16 cellular contexts compared by ENCODE assay signal in genomic region chr11:68402355-68403031, GRCh38. TPM values are rescaled to one million over a fixed set of nuclear protein-coding genes. Genes with fewer than 3 reads are reported as not detected.
DNase-seq lines count a peak whose midpoint lies in the region; ATAC-seq and TF ChIP-seq lines count a peak whose summit lies in the region.
"Had no signal": no experiment of that assay in that cellular context is flagged by ENCODE, and none has a peak within 500 bp of the region (broad histone marks: within the 10 kb centered on the region; RNA-seq: fewer than 3 reads in every experiment).

No MANE protein-coding gene starts in this region.

- H2BK15ac ChIP-seq in H9 (ENCODE audit: low read depth, low read length), result no peak overlapping the region

- H3K27ac ChIP-seq in H9 (ENCODE audit: insufficient read length, low read depth, low read length) (no peak overlapping the region), WERI-Rb-1 (no peak overlapping the region; the same call in 1 of the 2 replicates), liver (ENCODE audit: low read depth in 1 of 2, low read length in 2 of 2) (no peak overlapping the region)
- H3K27ac ChIP-seq: C4-2B, esophagus squamous epithelium, psoas muscle had no signal

- H3K23me2 ChIP-seq in H9 (ENCODE audit: insufficient read length, low read depth, low read length, poor library complexity, severe bottlenecking), result no peaks in the 10 kb centered on the region

- no peak overlapping the region for H4K5ac ChIP-seq in H9 (ENCODE audit: insufficient read length, low read depth, low read length)

- H3K27me3 ChIP-seq in H9 (ENCODE audit: insufficient read depth, low read length) (no peaks in the 10 kb centered on the region), WERI-Rb-1 (ENCODE audit: insufficient read depth, low read depth, severe bottlenecking) (no peaks in the 10 kb centered on the region), liver (ENCODE audit: control insufficient read depth in 4 of 4, insufficient read depth in 4 of 4, low read length in 3 of 4) (no peaks in the 10 kb centered on the region)
- H3K27me3 ChIP-seq: esophagus squamous epithelium, MG63 had no signal

- no peaks in the 10 kb centered on the region for H3K27me3 Mint-ChIP-seq in H9 (ENCODE audit: low read depth)

- H3K36me3 Mint-ChIP-seq in H9 (ENCODE audit: insufficient read depth in 1 of 3, low read depth in 3 of 3), result peaks cover 20 to 49% (median 40%) of the 10 kb centered on the region in 3 experiments; a peak in 6 of 7 replicates

- H3K9me3 ChIP-seq in H9 (ENCODE audit: control insufficient read depth, low read depth, low read length), result no peaks in the 10 kb centered on the region
- H3K9me3 ChIP-seq in WERI-Rb-1 (ENCODE audit: severe bottlenecking), result no peaks in the 10 kb centered on the region
- no peaks in the 10 kb centered on the region for H3K9me3 ChIP-seq in liver (ENCODE audit: control insufficient read depth in 4 of 4, low read length in 3 of 4)
- H3K9me3 ChIP-seq: esophagus squamous epithelium, MG63, psoas muscle had no signal

- H3K9ac ChIP-seq in H9 (ENCODE audit: extremely low read depth, insufficient read length, low read length) (no peak overlapping the region), liver (ENCODE audit: low read depth in 1 of 2, low read length in 2 of 2) (no peak overlapping the region)

- no peak overlapping the region for H2AFZ ChIP-seq in H9 (ENCODE audit: low read length)

- 0 out of 4 replicates have a peak, but pooled peaks cover 0 to 2% of the 10 kb centered on the region in 2 experiments for H3K4me1 Mint-ChIP-seq in H9

- H3K4me1 ChIP-seq in H9 (ENCODE audit: insufficient read depth, low read length), result no peaks in the 10 kb centered on the region
- peaks cover 4 to 28% (median 20%) of the 10 kb centered on the region in 4 donors for H3K4me1 ChIP-seq in liver (ENCODE audit: control insufficient read depth in 4 of 4, insufficient read depth in 4 of 4, low read length in 3 of 4)

- H2BK5ac ChIP-seq in H9 (ENCODE audit: insufficient read length, low read length), result no peak overlapping the region

- whole genome bisulfite sequencing in H9 (ENCODE audit: extremely low coverage, insufficient read length, low lambda C conversion rate), result no CpG with 5 or more reads among the region's 15 CpGs
- WGBS in liver, result 76% methylated on average over 15 of the region's 15 CpGs

- H3K18ac ChIP-seq in H9 (ENCODE audit: insufficient read length, low read depth, low read length), result no peak overlapping the region

- H4K20me1 ChIP-seq in H9 (ENCODE audit: control insufficient read depth, insufficient read depth, insufficient read length), result no peaks in the 10 kb centered on the region

- no peaks in the 10 kb centered on the region for H3K79me2 ChIP-seq in H9 (ENCODE audit: insufficient read depth, low read length)

- H2BK120ac ChIP-seq in H9 (ENCODE audit: low read depth, low read length, poor library complexity, severe bottlenecking), result no peak overlapping the region

- H3K9me3 Mint-ChIP-seq in H9, result no peaks in the 10 kb centered on the region

- no peak overlapping the region for H2BK20ac ChIP-seq in H9 (ENCODE audit: low read depth, low read length, poor library complexity, severe bottlenecking)

- no peak overlapping the region for H3K4me2 ChIP-seq in H9 (ENCODE audit: insufficient read depth, insufficient read length, low read length)

- DNase-seq in ELR (ENCODE audit: low read depth) (peak; percentile 7), H9 (peak; percentile 67), WERI-Rb-1 (peak; percentile 19), HPDE6-E6E7 (ENCODE audit: extremely low spot score) (no peak)
- no peak for DNase-seq in activated CD4-positive, CD25-positive, alpha-beta regulatory T cell (lab: John Stamatoyannopoulos, UW)
- DNase-seq: activated effector memory CD4-positive, alpha-beta T cell treated with Interleukin-2 at 50 U/mL for 16 hours; DMS79 treated with DMSO at 0.1 percent for 48 hours; esophagus squamous epithelium; MG63; NCI-H2081; psoas muscle; substantia nigra had no signal

- no peak overlapping the region for H3T11ph ChIP-seq in H9 (ENCODE audit: low read length)

- H3K4ac ChIP-seq in H9 (ENCODE audit: low read depth, low read length), result no peak overlapping the region

- H3K4me3 ChIP-seq in WERI-Rb-1 (ENCODE audit: low read depth, low read length), result no peak overlapping the region
- H3K4me3 ChIP-seq in liver (ENCODE audit: low read depth in 1 of 3, low read length in 3 of 3), result no peak overlapping the region
- H3K4me3 ChIP-seq: esophagus squamous epithelium, MG63, psoas muscle had no signal

- H4K8ac ChIP-seq in H9 (replicated peaks; ENCODE audit: insufficient read length, low read depth, low read length), result no peak overlapping the region

- no peak overlapping the region for H3K23ac ChIP-seq in H9 (ENCODE audit: insufficient read length, low read depth, low read length)

- H3K36me3 ChIP-seq in WERI-Rb-1 (peaks cover 10% of the 10 kb centered on the region; the same call in 1 of the 2 replicates), liver (ENCODE audit: control insufficient read depth in 4 of 4, insufficient read depth in 3 of 4, low read depth in 1 of 4, low read length in 3 of 4) (peaks cover 7 to 30% (median 17%) of the 10 kb centered on the region in 4 donors)
- H3K36me3 ChIP-seq: MG63 had no signal

- TF ChIP-seq RAD21 in liver (IDR thresholded peaks at IDR 0.05), result peak in 1 of 2 donors; percentile 14

- no peak overlapping the region for H4K91ac ChIP-seq in H9 (ENCODE audit: insufficient read length, low read depth, low read length)

- TF ChIP-seq CTCF in H9 (conservative IDR thresholded peaks at IDR 0.05) (peak; percentile 51), WERI-Rb-1 (IDR thresholded peaks at IDR 0.05; ENCODE audit: low read depth, low read length) (peak; percentile 46; the same call in 1 of the 2 replicates), liver (IDR thresholded peaks at IDR 0.05; ENCODE audit: low read depth, low read length, missing input control) (no peak)

- no peak overlapping the region for H3K4me3 Mint-ChIP-seq in H9

- no peak overlapping the region for H2BK12ac ChIP-seq in H9 (ENCODE audit: insufficient read length, low read depth, low read length)

- no peaks in the 10 kb centered on the region for H3K79me1 ChIP-seq in H9 (ENCODE audit: insufficient read depth, low read depth, low read length, poor library complexity, severe bottlenecking)

- H2AK5ac ChIP-seq in H9 (ENCODE audit: insufficient read length, low read length), result no peak overlapping the region

- no peak for ATAC-seq in GM21619 (IDR thresholded peaks at IDR 0.05; ENCODE audit: unreplicated experiment)
- no peak for ATAC-seq in HG03196 (IDR thresholded peaks at IDR 0.05; ENCODE audit: unreplicated experiment)

- no peak overlapping the region for H3K56ac ChIP-seq in H9 (ENCODE audit: insufficient read length, low read depth, low read length)

- no peak overlapping the region for H3K14ac ChIP-seq in H9 (ENCODE audit: insufficient read depth, low read length)

- peak overlapping the region in 1 of 3 experiments; percentile 22; a peak in 2 of 7 replicates for H3K27ac Mint-ChIP-seq in H9

TF ChIP-seq in liver, 16 proteins besides CTCF, POLR2A, EP300 and RAD21:
- TF ChIP-seq GABPA (IDR thresholded peaks at IDR 0.05 in 1 of 2, conservative IDR thresholded peaks at IDR 0.05 in 1 of 2), result no peak
- TF ChIP-seq HNF4G (IDR thresholded peaks at IDR 0.05), result peak; percentile 29
- TF ChIP-seq JUND (IDR thresholded peaks at IDR 0.05), result peak; percentile 23 to 25
- peak; percentile 80 to 86 for TF ChIP-seq HNF4A (conservative IDR thresholded peaks at IDR 0.05)
- TF ChIP-seq NR2F2 (IDR thresholded peaks at IDR 0.05), result no peak
- peak; percentile 84 to 85 for TF ChIP-seq RXRA (IDR thresholded peaks at IDR 0.05)
- peak; percentile 48 for TF ChIP-seq SP1 (IDR thresholded peaks at IDR 0.05)

RNA-seq across cellular contexts. Expression of gene PPP6R3, which starts 58.1 kb away (rescaled TPM):
- total RNA-seq in H9 (2021) (138 and 139 TPM in 2 replicates), liver (100 to 1,000 TPM in 1 of 2 donors, 10 to 100 TPM in 1; 84.6 to 101 TPM)
- polyA plus RNA-seq in liver, result 10 to 100 TPM; 12.3 to 31.5 TPM

Comparison
In these comparisons a context has a peak if more than half of its experiments do, and no peak if none do; other contexts are left out.
1. DNase-seq: peak in ELR (single experiment), H9 (single experiment) and WERI-Rb-1 (single experiment); none in HPDE6-E6E7 (single experiment) and activated CD4-positive, CD25-positive, alpha-beta regulatory T cell (0 of 4).